8 cellular contexts compared by ENCODE assay signal in genomic region chr11:72683782-72684200, GRCh38. TPM values are rescaled to one million over a fixed set of nuclear protein-coding genes. Genes with fewer than 3 reads are reported as not detected.
A peak's percentile ranks its signal among the peaks of the same experiment; 100 is the strongest.
DNase-seq lines count a peak whose midpoint lies in the region; TF ChIP-seq lines count a peak whose summit lies in the region.

No MANE protein-coding gene starts in this region.

- WGBS in liver = 63% methylated on average over 7 of the region's 7 CpGs

- peaks cover 4 to 40% (median 16%) of the 10 kb centered on the region in 4 donors for H3K36me3 ChIP-seq in liver (ENCODE audit: control insufficient read depth in 4 of 4, insufficient read depth in 3 of 4, low read depth in 1 of 4, low read length in 3 of 4)

- H3K4me3 ChIP-seq in liver (ENCODE audit: low read depth in 1 of 3, low read length in 3 of 3) = no peak overlapping the region

- no peaks in the 10 kb centered on the region for H3K9me3 ChIP-seq in liver (ENCODE audit: control insufficient read depth in 4 of 4, low read length in 3 of 4)

- TF ChIP-seq RAD21 in liver (IDR thresholded peaks at IDR 0.05) = peak; percentile 73 to 84

- no peak overlapping the region for H3K9ac ChIP-seq in liver (ENCODE audit: low read depth in 1 of 2, low read length in 2 of 2)

- peak; percentile 44 for DNase-seq in NCI-H1436 (lab: John Stamatoyannopoulos, UW)
- DNase-seq in NCI-H1436 treated with DMSO at 0.1 percent for 48 hours (lab: John Stamatoyannopoulos, UW) = no peak
- DNase-seq in NAMALWA (ENCODE audit: low spot score) = peak; percentile 78
- DNase-seq in activated CD4-positive, CD25-positive, alpha-beta regulatory T cell treated with anti-CD3 and anti-CD28 coated beads, Interleukin-2, amount 50 U/mL, for 72 hours = peak; percentile 74
- DNase-seq in central memory CD4-positive, alpha-beta T cell = peak; percentile 37
- peak; percentile 42 to 55 (median 43) for DNase-seq in stimulated activated CD4-positive, alpha-beta T cell treated with anti-CD3 and anti-CD28 coated beads, TNF-alpha, amount 100 ng/mL, for 48 hours (ENCODE audit: low read depth in 3 of 3)
- no peak for DNase-seq in COR-L47 (lab: John Stamatoyannopoulos, UW)

- no peak overlapping the region for H3K27ac ChIP-seq in liver (ENCODE audit: low read depth in 1 of 2, low read length in 2 of 2)

- no peaks in the 10 kb centered on the region for H3K27me3 ChIP-seq in liver (ENCODE audit: control insufficient read depth in 4 of 4, insufficient read depth in 4 of 4, low read length in 3 of 4)

- no peaks in the 10 kb centered on the region for H3K4me1 ChIP-seq in liver (ENCODE audit: control insufficient read depth in 4 of 4, insufficient read depth in 4 of 4, low read length in 3 of 4)

- peak; percentile 81 for TF ChIP-seq CTCF in liver (IDR thresholded peaks at IDR 0.05; ENCODE audit: low read depth, low read length, missing input control)

TF ChIP-seq in liver, 16 proteins besides CTCF, POLR2A, EP300 and RAD21:
- TF ChIP-seq ZBTB33 (IDR thresholded peaks at IDR 0.05) = no peak
- TF ChIP-seq SP1 (IDR thresholded peaks at IDR 0.05) = no peak
- no peak for TF ChIP-seq FOXA1 (IDR thresholded peaks at IDR 0.05)
- no peak for TF ChIP-seq RXRA (IDR thresholded peaks at IDR 0.05)
- TF ChIP-seq HNF4G (IDR thresholded peaks at IDR 0.05) = no peak

RNA-seq across cellular contexts. Expression of gene PDE2A, which starts 9.6 kb away (rescaled TPM):
- 10 to 100 TPM in 1 of 2 donors, 1 to 10 TPM in 1; 9.3 to 32.8 TPM for total RNA-seq in liver
- 10 to 100 TPM in 1 of 2 donors, 1 to 10 TPM in 1; 4.3 to 16.6 TPM for polyA plus RNA-seq in liver

Comparison
In these comparisons a context has a peak if more than half of its experiments do, and no peak if none do; other contexts are left out.
1. DNase-seq: peak in NCI-H1436 (single experiment), NAMALWA (single experiment), activated CD4-positive, CD25-positive, alpha-beta regulatory T cell treated with anti-CD3 and anti-CD28 coated beads, Interleukin-2, amount 50 U/mL, for 72 hours (single experiment), central memory CD4-positive, alpha-beta T cell (single experiment) and stimulated activated CD4-positive, alpha-beta T cell treated with anti-CD3 and anti-CD28 coated beads, TNF-alpha, amount 100 ng/mL, for 48 hours (3 of 3); none in NCI-H1436 treated with DMSO at 0.1 percent for 48 hours (single experiment) and COR-L47 (single experiment).